Comparison of ENCODE assay signal across 8 cellular contexts in the genomic region with DNA sequence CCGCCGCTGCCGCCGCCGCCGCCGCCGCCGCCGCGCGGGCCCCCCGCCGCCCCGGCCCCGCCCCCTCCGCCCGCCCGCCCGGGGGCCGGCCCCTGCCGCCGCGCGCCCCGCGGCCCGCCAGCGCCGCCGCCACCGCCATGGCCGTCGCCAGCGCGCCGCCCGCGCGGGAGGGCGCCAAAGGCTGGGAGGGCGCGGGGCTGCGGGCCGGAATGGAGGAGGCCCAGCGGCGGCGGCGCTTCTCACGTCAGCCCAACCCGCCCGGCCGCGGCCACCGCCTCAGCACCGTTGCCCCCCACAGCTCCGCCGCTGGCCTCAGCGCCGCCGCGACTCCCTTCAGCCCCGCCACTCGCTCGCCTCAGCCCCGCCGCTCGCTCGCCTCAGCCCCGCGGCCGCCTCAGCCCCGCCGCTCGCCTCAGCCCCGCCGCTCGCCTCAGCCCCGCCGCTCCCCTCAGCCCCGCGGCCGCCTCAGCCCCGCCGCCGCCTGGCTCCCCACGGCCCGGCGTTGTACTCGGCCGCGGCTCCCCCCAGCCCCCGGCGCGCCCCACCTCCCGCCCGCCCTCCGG. TPM values are rescaled to one million over a fixed set of nuclear protein-coding genes. Genes with fewer than 3 reads are reported as not detected.
DNase-seq lines count a peak whose midpoint lies in the region; ATAC-seq and TF ChIP-seq lines count a peak whose summit lies in the region.

TSS of gene PHF10 (minus strand) at position 510 of the 563 bp plus-strand sequence. CDS start 569 bp downstream, outside the sequence.

- no peaks in the 10 kb centered on the region for H3K9me3 ChIP-seq in DND-41 (ENCODE audit: insufficient read depth, low read length, severe bottlenecking)
- H3K9me3 ChIP-seq in HUES48 (ENCODE audit: control insufficient read depth, insufficient read depth, low read length), result no peaks in the 10 kb centered on the region
- H3K9me3 ChIP-seq in WERI-Rb-1 (ENCODE audit: severe bottlenecking), result no peaks in the 10 kb centered on the region
- no peaks in the 10 kb centered on the region for H3K9me3 ChIP-seq in liver (ENCODE audit: control insufficient read depth in 4 of 4, low read length in 3 of 4)

- H4K20me1 ChIP-seq in DND-41 (ENCODE audit: insufficient read depth, low read length), result peaks cover 21% of the 10 kb centered on the region

- H2AFZ ChIP-seq in DND-41 (ENCODE audit: low read depth, low read length), result peak within 1 kb of the TSS; percentile 83

- peaks cover 46% of the 10 kb centered on the region for H3K79me2 ChIP-seq in DND-41 (ENCODE audit: insufficient read depth, low read length)

- no peaks in the 10 kb centered on the region for H3K27me3 ChIP-seq in DND-41 (ENCODE audit: insufficient read depth, low read length, poor library complexity)
- peaks cover 7% of the 10 kb centered on the region; the same call in 1 of the 2 replicates for H3K27me3 ChIP-seq in HUES48 (ENCODE audit: control insufficient read depth, insufficient read depth, low read length)
- no peaks in the 10 kb centered on the region for H3K27me3 ChIP-seq in WERI-Rb-1 (ENCODE audit: insufficient read depth, low read depth, severe bottlenecking)
- no peaks in the 10 kb centered on the region for H3K27me3 ChIP-seq in liver (ENCODE audit: control insufficient read depth in 4 of 4, insufficient read depth in 4 of 4, low read length in 3 of 4)

- WGBS in liver, result under 1% methylated on average over 98 of the region's 98 CpGs

- peaks cover 3% of the 10 kb centered on the region for H3K36me3 ChIP-seq in DND-41 (ENCODE audit: insufficient read depth, low read length)
- H3K36me3 ChIP-seq in HUES48 (ENCODE audit: control insufficient read depth, insufficient read depth, low read length), result peaks cover 5% of the 10 kb centered on the region; the same call in 1 of the 2 replicates
- H3K36me3 ChIP-seq in WERI-Rb-1, result peaks cover 13% of the 10 kb centered on the region; the same call in 1 of the 2 replicates
- H3K36me3 ChIP-seq in liver (ENCODE audit: control insufficient read depth in 4 of 4, insufficient read depth in 3 of 4, low read depth in 1 of 4, low read length in 3 of 4), result no peaks in the 10 kb centered on the region

- H3K27ac ChIP-seq in DND-41 (ENCODE audit: low read length) (peak within 1 kb of the TSS; percentile 81), HUES48 (ENCODE audit: low read depth, low read length) (peak within 1 kb of the TSS; percentile 97), WERI-Rb-1 (peak within 1 kb of the TSS; percentile 99), coronary artery (peak within 1 kb of the TSS; percentile 93 to 99), liver (ENCODE audit: low read depth in 1 of 2, low read length in 2 of 2) (peak within 1 kb of the TSS; percentile 95 to 98)

- H3K4me3 ChIP-seq in DND-41 (ENCODE audit: low read depth in 1 of 2, low read length in 2 of 2) (peak within 1 kb of the TSS; percentile 48 to 74), HUES48 (ENCODE audit: low read depth, low read length) (peak within 1 kb of the TSS; percentile 89), WERI-Rb-1 (ENCODE audit: low read depth, low read length) (peak within 1 kb of the TSS; percentile 92), coronary artery (peak within 1 kb of the TSS; percentile 86), liver (ENCODE audit: low read depth in 1 of 3, low read length in 3 of 3) (peak within 1 kb of the TSS; percentile 91 to 98 (median 95))

- TF ChIP-seq CTCF in DND-41 (IDR thresholded peaks at IDR 0.05; ENCODE audit: borderline replicate concordance, extremely low read depth, low read length, poor library complexity, severe bottlenecking) (no peak), WERI-Rb-1 (IDR thresholded peaks at IDR 0.05; ENCODE audit: low read depth, low read length) (no peak), coronary artery (IDR thresholded peaks at IDR 0.05) (no peak), liver (IDR thresholded peaks at IDR 0.05; ENCODE audit: low read depth, low read length, missing input control) (no peak)

- TF ChIP-seq RAD21 in liver (IDR thresholded peaks at IDR 0.05), result no peak

- DNase-seq in DND-41 (no peak), WERI-Rb-1 (peak; percentile 22), coronary artery (ENCODE audit: low spot score) (peak; percentile 73), cerebellar nuclear complex (lab: John Stamatoyannopoulos, UW) (no peak)
- peak; percentile 19 to 20 for DNase-seq in stimulated activated CD4-positive, alpha-beta T cell treated with anti-CD3 and anti-CD28 coated beads, Interleukin-4, amount 100 ng/mL, for 48 hours (ENCODE audit: low read depth in 2 of 2)

- ATAC-seq in DND-41 (ENCODE audit: insufficient read depth, low read depth), result peak; percentile 17
- ATAC-seq in GM21381 (IDR thresholded peaks at IDR 0.05; ENCODE audit: unreplicated experiment), result peak; percentile 34

- H3K4me1 ChIP-seq in DND-41 (ENCODE audit: insufficient read depth, low read length) (peaks cover 39% of the 10 kb centered on the region), HUES48 (ENCODE audit: control insufficient read depth, insufficient read depth, low read length) (peaks cover 17% of the 10 kb centered on the region), liver (ENCODE audit: control insufficient read depth in 4 of 4, insufficient read depth in 4 of 4, low read length in 3 of 4) (peaks cover 2 to 22% (median 15%) of the 10 kb centered on the region in 4 donors)

- peak within 1 kb of the TSS; percentile 91 for H3K4me2 ChIP-seq in DND-41 (ENCODE audit: insufficient read depth, low read length)

- H3K9ac ChIP-seq in DND-41 (ENCODE audit: low read depth, low read length) (peak within 1 kb of the TSS; percentile 84), HUES48 (ENCODE audit: low read depth, low read length) (peak within 1 kb of the TSS; percentile 90), liver (ENCODE audit: low read depth in 1 of 2, low read length in 2 of 2) (peak within 1 kb of the TSS; percentile 81 to 97)

TF ChIP-seq in liver, 16 proteins besides CTCF, POLR2A, EP300 and RAD21:
- TF ChIP-seq ZBTB33 (IDR thresholded peaks at IDR 0.05), result no peak
TF ChIP-seq in liver: peak in this region for 0.

RNA-seq across cellular contexts. Expression of gene PHF10, which starts in this region (rescaled TPM):
- total RNA-seq in liver, result 10 to 100 TPM; 22.6 to 25.7 TPM
- 10 to 100 TPM; 10.2 to 14.7 TPM for polyA plus RNA-seq in liver

Comparison
In these comparisons a context has a peak if more than half of its experiments do, and no peak if none do; other contexts are left out.
1. DNase-seq: peak in WERI-Rb-1 (single experiment), coronary artery (single experiment) and stimulated activated CD4-positive, alpha-beta T cell treated with anti-CD3 and anti-CD28 coated beads, Interleukin-4, amount 100 ng/mL, for 48 hours (2 of 2); none in DND-41 (single experiment) and cerebellar nuclear complex (0 of 2).
2. Peak in every context shown above with its lines, with median percentiles within 50 percentile points of each other: H3K27ac ChIP-seq, H3K4me3 ChIP-seq and H3K9ac ChIP-seq.